ENCODE assay signal across 18 cellular contexts in genomic region chr1:196897158-196897828, GRCh38. TPM values are rescaled to one million over a fixed set of nuclear protein-coding genes. Genes with fewer than 3 reads are reported as not detected.
DNase-seq lines count a peak whose midpoint lies in the region; ATAC-seq and TF ChIP-seq lines count a peak whose summit lies in the region.
"Had no signal": no experiment of that assay in that cellular context is flagged by ENCODE, and none has a peak within 500 bp of the region (broad histone marks: within the 10 kb centered on the region; RNA-seq: fewer than 3 reads in every experiment).

No MANE protein-coding gene starts in this region.

- H3K36me3 ChIP-seq in BE2C (no peaks in the 10 kb centered on the region), endodermal cell (ENCODE audit: control insufficient read depth, insufficient read depth, low read length) (no peaks in the 10 kb centered on the region), lung (ENCODE audit: control insufficient read depth in 2 of 2, insufficient read depth in 2 of 2, low read length in 2 of 2) (no peaks in the 10 kb centered on the region)
- H3K36me3 ChIP-seq: esophagus squamous epithelium, ovary had no signal

- H3K4me1 ChIP-seq in BE2C (no peaks in the 10 kb centered on the region), endodermal cell (ENCODE audit: control insufficient read depth, insufficient read depth, low read length) (no peaks in the 10 kb centered on the region), lung (ENCODE audit: control insufficient read depth in 2 of 2, insufficient read depth in 2 of 2, low read length in 2 of 2) (peaks cover 0 to 3% of the 10 kb centered on the region in 2 donors)
- H3K4me1 ChIP-seq: esophagus squamous epithelium had no signal

- WGBS in endodermal cell (ENCODE audit: insufficient coverage in 1 of 2, insufficient read length in 1 of 2), 2 experiments, result 90 to 95% methylated on average over 14 to 26 of the region's 26 CpGs
- WGBS in lung, 2 donors, result 20 to 27% methylated on average over 26 of the region's 26 CpGs

- H3K4me1 Mint-ChIP-seq in endodermal cell, result peaks cover 8% of the 10 kb centered on the region
- H3K4me1 Mint-ChIP-seq: activated CD4-positive, alpha-beta T cell treated with anti-CD3 and anti-CD28 coated beads, Interleukin-2, amount 10 ng/mL, durations not matched to agents 7 days and 5 days had no signal

- TF ChIP-seq CTCF in BE2C (IDR thresholded peaks at IDR 0.05; ENCODE audit: low read depth, low read length) (peak; percentile 47), endodermal cell (conservative IDR thresholded peaks at IDR 0.05) (peak; percentile 44), lung (IDR thresholded peaks at IDR 0.05; ENCODE audit: control extremely low read depth, extremely low read depth) (no peak)

- H3K27me3 ChIP-seq in BE2C (peaks cover 14% of the 10 kb centered on the region), endodermal cell (ENCODE audit: control insufficient read depth, insufficient read depth, low read length, poor library complexity, severe bottlenecking) (no peaks in the 10 kb centered on the region), lung (ENCODE audit: control insufficient read depth, insufficient read depth) (no peaks in the 10 kb centered on the region)
- H3K27me3 ChIP-seq: ovary had no signal

- peak; percentile 17 for ATAC-seq in lung (ENCODE audit: insufficient read depth, low FRiP score)
- no peak for ATAC-seq in GM19023 (IDR thresholded peaks at IDR 0.05; ENCODE audit: unreplicated experiment)
- ATAC-seq: activated T-cell treated with anti-CD3 and anti-CD28 coated beads, Interleukin-2, amount 50 U/mL, for 4 hours had no signal

- H3K4me3 ChIP-seq in BE2C (ENCODE audit: low read depth, low read length), result peak overlapping the region; percentile 58
- H3K4me3 ChIP-seq in endodermal cell (ENCODE audit: low read length), result no peak overlapping the region
- H3K4me3 ChIP-seq in lung, result no peak overlapping the region
- H3K4me3 ChIP-seq: coronary artery, esophagus squamous epithelium, ovary had no signal

- no peak overlapping the region for H3K9ac ChIP-seq in endodermal cell (ENCODE audit: extremely low read depth, low read length, poor library complexity, severe bottlenecking)

- H3K36me3 Mint-ChIP-seq in endodermal cell (ENCODE audit: low read depth), result no peaks in the 10 kb centered on the region

- H3K9me3 Mint-ChIP-seq in endodermal cell, result no peaks in the 10 kb centered on the region
- H3K9me3 Mint-ChIP-seq: activated CD4-positive, alpha-beta T cell treated with anti-CD3 and anti-CD28 coated beads, Interleukin-2, amount 10 ng/mL, durations not matched to agents 7 days and 5 days; activated T-cell treated with anti-CD3 and anti-CD28 coated beads, Interleukin-2, amount 50 U/mL, for 4 hours had no signal

- DNase-seq in BE2C (peak; percentile 41), NCI-H69 (lab: John Stamatoyannopoulos, UW) (peak; percentile 79), endodermal cell (peak; percentile 56), lung (ENCODE audit: low spot score) (no peak), NCI-H1436 treated with DMSO at 0.1 percent for 48 hours (lab: John Stamatoyannopoulos, UW) (no peak), NCI-H1417 (lab: John Stamatoyannopoulos, UW) (no peak), A172 (ENCODE audit: low spot score) (no peak)
- DNase-seq: activated CD4-positive, alpha-beta T cell treated with anti-CD3 and anti-CD28 coated beads, Interleukin-2, amount 10 ng/mL, durations not matched to agents 7 days and 5 days; activated T-cell treated with anti-CD3 and anti-CD28 coated beads, Interleukin-2, amount 50 U/mL, for 4 hours; esophagus squamous epithelium; NCI-H2081; NCI-H774; ovary had no signal

- peaks cover 2% of the 10 kb centered on the region for H3K27me3 Mint-ChIP-seq in endodermal cell (ENCODE audit: insufficient read depth)
- H3K27me3 Mint-ChIP-seq: activated CD4-positive, alpha-beta T cell treated with anti-CD3 and anti-CD28 coated beads, Interleukin-2, amount 10 ng/mL, durations not matched to agents 7 days and 5 days had no signal

- H3K27ac Mint-ChIP-seq in endodermal cell, result no peak overlapping the region
- H3K27ac Mint-ChIP-seq: activated CD4-positive, alpha-beta T cell treated with anti-CD3 and anti-CD28 coated beads, Interleukin-2, amount 10 ng/mL, durations not matched to agents 7 days and 5 days had no signal

- H3K27ac ChIP-seq in endodermal cell (ENCODE audit: low read depth, low read length) (no peak overlapping the region), lung (ENCODE audit: low read depth in 1 of 2, low read length in 1 of 2) (no peak overlapping the region)
- H3K27ac ChIP-seq: coronary artery, esophagus squamous epithelium, ovary had no signal

- H3K9me3 ChIP-seq in BE2C (no peaks in the 10 kb centered on the region), endodermal cell (ENCODE audit: control insufficient read depth, low read length) (no peaks in the 10 kb centered on the region), lung (ENCODE audit: control insufficient read depth in 2 of 2, insufficient read depth in 1 of 2, low read length in 1 of 2) (no peaks in the 10 kb centered on the region)
- H3K9me3 ChIP-seq: esophagus squamous epithelium, ovary had no signal

- H3K4me3 Mint-ChIP-seq in endodermal cell, result peak overlapping the region; percentile 52
- H3K4me3 Mint-ChIP-seq: activated CD4-positive, alpha-beta T cell treated with anti-CD3 and anti-CD28 coated beads, Interleukin-2, amount 10 ng/mL, durations not matched to agents 7 days and 5 days; activated T-cell treated with anti-CD3 and anti-CD28 coated beads, Interleukin-2, amount 50 U/mL, for 4 hours had no signal

RNA-seq across cellular contexts. Expression of gene CFHR4, which starts 9.4 kb away (rescaled TPM):
- polyA plus RNA-seq in BE2C (2012; ENCODE audit: insufficient read depth, insufficient read length, low read depth), result not detected
- not detected for total RNA-seq in endodermal cell
- not detected for polyA plus RNA-seq in endodermal cell (2013, experiment 1 of 2)
- not detected for polyA plus RNA-seq in endodermal cell (2013, experiment 2 of 2)
- not detected for total RNA-seq in lung
- not detected for polyA plus RNA-seq in lung
- not detected in 2 replicates for total RNA-seq in A172 (2014; rRNA removed; shearing (Covaris generic))
- total RNA-seq: activated CD4-positive, alpha-beta T cell treated with anti-CD3 and anti-CD28 coated beads, Interleukin-2, amount 10 ng/mL, durations not matched to agents 7 days and 5 days; activated T-cell treated with anti-CD3 and anti-CD28 coated beads, Interleukin-2, amount 50 U/mL, for 4 hours; esophagus squamous epithelium; mononuclear cell; ovary; subcutaneous adipose tissue; T-helper 2 cell treated with Interferon-gamma antibody and Interleukin-4, amounts not matched to agents 100 ng/mL and 5 ng/mL, for 36 hours had no signal
- polyA plus RNA-seq: ovary had no signal

RNA-seq across cellular contexts. Expression of gene CFHR2, which starts 46.2 kb away (rescaled TPM):
- polyA plus RNA-seq in BE2C (2012; ENCODE audit: insufficient read depth, insufficient read length, low read depth), result 0.51 TPM
- not detected for total RNA-seq in endodermal cell
- polyA plus RNA-seq in endodermal cell (2013, experiment 1 of 2), result not detected
- polyA plus RNA-seq in endodermal cell (2013, experiment 2 of 2), result not detected
- under 1 TPM in 1 of 2 donors, not detected in 1; 0.28 TPM for total RNA-seq in lung
- polyA plus RNA-seq in lung, result not detected
- total RNA-seq in A172 (2014; rRNA removed; shearing (Covaris generic)), result not detected in 2 replicates
- total RNA-seq: activated CD4-positive, alpha-beta T cell treated with anti-CD3 and anti-CD28 coated beads, Interleukin-2, amount 10 ng/mL, durations not matched to agents 7 days and 5 days; activated T-cell treated with anti-CD3 and anti-CD28 coated beads, Interleukin-2, amount 50 U/mL, for 4 hours; esophagus squamous epithelium; mononuclear cell; subcutaneous adipose tissue; T-helper 2 cell treated with Interferon-gamma antibody and Interleukin-4, amounts not matched to agents 100 ng/mL and 5 ng/mL, for 36 hours had no signal

Comparison
In these comparisons a context has a peak if more than half of its experiments do, and no peak if none do; other contexts are left out.
1. DNase-seq: peak in BE2C (single experiment), NCI-H69 (single experiment) and endodermal cell (single experiment); none in lung (single experiment), NCI-H1436 treated with DMSO at 0.1 percent for 48 hours (single experiment), NCI-H1417 (0 of 3) and A172 (single experiment).